Comparison of ENCODE assay signal across 8 cellular contexts in genomic region chr7:150420987-150421674, GRCh38. TPM values are rescaled to one million over a fixed set of nuclear protein-coding genes. Genes with fewer than 3 reads are reported as not detected.
DNase-seq lines count a peak whose midpoint lies in the region; ATAC-seq lines count a peak whose summit lies in the region.

No MANE protein-coding gene starts in this region.

- H4K91ac ChIP-seq in mesenchymal stem cell (ENCODE audit: low read length): no peak overlapping the region

- H3K9me3 ChIP-seq in mesenchymal stem cell (ENCODE audit: control insufficient read depth, low read length): no peaks in the 10 kb centered on the region

- no peak overlapping the region for H2AFZ ChIP-seq in mesenchymal stem cell (ENCODE audit: low read depth, low read length)

- H3K9ac ChIP-seq in mesenchymal stem cell (ENCODE audit: low read length): peak overlapping the region; percentile 24

- H3K4me1 ChIP-seq in mesenchymal stem cell (ENCODE audit: control insufficient read depth, insufficient read depth, low read depth, low read length): no peaks in the 10 kb centered on the region

- no peaks in the 10 kb centered on the region for H3K27me3 ChIP-seq in mesenchymal stem cell (ENCODE audit: control insufficient read depth in 1 of 2, insufficient read depth in 1 of 2, low read length in 2 of 2)

- H2BK5ac ChIP-seq in mesenchymal stem cell (ENCODE audit: low read depth, low read length, poor library complexity, severe bottlenecking): no peak overlapping the region

- H3K14ac ChIP-seq in mesenchymal stem cell (ENCODE audit: low read length in 2 of 2): no peak overlapping the region

- ATAC-seq in GM19468 (IDR thresholded peaks at IDR 0.05; ENCODE audit: extremely low read depth, unreplicated experiment) (peak; percentile 83), HG03571 (IDR thresholded peaks at IDR 0.05; ENCODE audit: unreplicated experiment) (peak; percentile 98)

- H4K8ac ChIP-seq in mesenchymal stem cell (ENCODE audit: low read length): no peak overlapping the region

- no peak overlapping the region for H3K18ac ChIP-seq in mesenchymal stem cell (ENCODE audit: low read depth in 1 of 2, low read length in 2 of 2)

- no peak overlapping the region for H3K4ac ChIP-seq in mesenchymal stem cell (ENCODE audit: low read depth in 1 of 2, low read length in 2 of 2)

- no peak overlapping the region for H2BK12ac ChIP-seq in mesenchymal stem cell (ENCODE audit: low read length in 2 of 2)

- H3K27ac ChIP-seq in mesenchymal stem cell (ENCODE audit: low read length, poor library complexity, severe bottlenecking): no peak overlapping the region

- H2AK5ac ChIP-seq in mesenchymal stem cell (ENCODE audit: low read length, severe bottlenecking): no peak overlapping the region

- H3K4me2 ChIP-seq in mesenchymal stem cell (ENCODE audit: low read length, poor library complexity, severe bottlenecking): no peak overlapping the region

- 22% methylated on average over 26 of the region's 27 CpGs for WGBS in mesenchymal stem cell

- H3K79me1 ChIP-seq in mesenchymal stem cell (replicated peaks; ENCODE audit: low read length, poor library complexity, severe bottlenecking): no peaks in the 10 kb centered on the region

- no peak overlapping the region for H3K4me3 ChIP-seq in mesenchymal stem cell (ENCODE audit: insufficient read depth in 1 of 2, low read depth in 1 of 2, low read length in 2 of 2)

- H2BK120ac ChIP-seq in mesenchymal stem cell (ENCODE audit: low read depth, low read length): no peak overlapping the region

- H2BK15ac ChIP-seq in mesenchymal stem cell (ENCODE audit: low read depth, poor library complexity, severe bottlenecking): no peak overlapping the region

- peak; percentile 82 for DNase-seq in COLO829 (ENCODE audit: low spot score)
- peak; percentile 52 for DNase-seq in NCI-H82 treated with DMSO at 0.1 percent for 48 hours (lab: John Stamatoyannopoulos, UW; ENCODE audit: unreplicated experiment)
- DNase-seq in activated CD4-positive, alpha-beta T cell treated with anti-CD3 and anti-CD28 coated beads, Interleukin-2, amount 50 U/mL, for 4 hours: peak; percentile 86 to 87
- DNase-seq in dermis microvascular lymphatic vessel endothelial cell (ENCODE audit: low read depth in 2 of 2): peak; percentile 47 to 77
- DNase-seq in mesenchymal stem cell: peak; percentile 72
- peak; percentile 62 to 68 for DNase-seq in stimulated activated CD8-positive, alpha-beta memory T cell treated with anti-CD3 and anti-CD28 coated beads, Interleukin-15, amount 100 ng/mL, for 4 hours (ENCODE audit: low read depth in 2 of 2)

- H3K36me3 ChIP-seq in mesenchymal stem cell (ENCODE audit: control insufficient read depth in 1 of 2, insufficient read depth in 2 of 2, low read depth in 1 of 2, low read length in 2 of 2): no peaks in the 10 kb centered on the region

- no peak overlapping the region for H3K23ac ChIP-seq in mesenchymal stem cell (ENCODE audit: low read length in 2 of 2)

RNA-seq across cellular contexts. Expression of gene GIMAP8, which starts 29.3 kb away (rescaled TPM):
- total RNA-seq in dermis microvascular lymphatic vessel endothelial cell: 103 and 157 TPM in 2 replicates
- polyA plus RNA-seq in mesenchymal stem cell (2013, experiment 1 of 2): not detected
- polyA plus RNA-seq in mesenchymal stem cell (2013, experiment 2 of 2): not detected

RNA-seq across cellular contexts. Expression of gene ZNF775, which starts 42.0 kb away (rescaled TPM):
- 4.7 and 7.5 TPM in 2 replicates for total RNA-seq in dermis microvascular lymphatic vessel endothelial cell
- 5.1 TPM for polyA plus RNA-seq in mesenchymal stem cell (2013, experiment 1 of 2)
- polyA plus RNA-seq in mesenchymal stem cell (2013, experiment 2 of 2): 4.8 TPM

RNA-seq across cellular contexts. Expression of gene REPIN1, which starts 52.5 kb away (rescaled TPM):
- total RNA-seq in dermis microvascular lymphatic vessel endothelial cell: 46.6 and 60.3 TPM in 2 replicates
- polyA plus RNA-seq in mesenchymal stem cell (2013, experiment 1 of 2): 68.4 TPM
- 69.3 TPM for polyA plus RNA-seq in mesenchymal stem cell (2013, experiment 2 of 2)
